1 cellular context compared by ENCODE assay signal in genomic region chr17:46976626-46977270, GRCh38.
TF ChIP-seq lines count a peak whose summit lies in the region.

No MANE protein-coding gene starts in this region.

TF ChIP-seq in K562, 482 proteins besides CTCF, POLR2A, EP300 and RAD21 (continued from another document and continues in another):
- TF ChIP-seq, protein P1, sequence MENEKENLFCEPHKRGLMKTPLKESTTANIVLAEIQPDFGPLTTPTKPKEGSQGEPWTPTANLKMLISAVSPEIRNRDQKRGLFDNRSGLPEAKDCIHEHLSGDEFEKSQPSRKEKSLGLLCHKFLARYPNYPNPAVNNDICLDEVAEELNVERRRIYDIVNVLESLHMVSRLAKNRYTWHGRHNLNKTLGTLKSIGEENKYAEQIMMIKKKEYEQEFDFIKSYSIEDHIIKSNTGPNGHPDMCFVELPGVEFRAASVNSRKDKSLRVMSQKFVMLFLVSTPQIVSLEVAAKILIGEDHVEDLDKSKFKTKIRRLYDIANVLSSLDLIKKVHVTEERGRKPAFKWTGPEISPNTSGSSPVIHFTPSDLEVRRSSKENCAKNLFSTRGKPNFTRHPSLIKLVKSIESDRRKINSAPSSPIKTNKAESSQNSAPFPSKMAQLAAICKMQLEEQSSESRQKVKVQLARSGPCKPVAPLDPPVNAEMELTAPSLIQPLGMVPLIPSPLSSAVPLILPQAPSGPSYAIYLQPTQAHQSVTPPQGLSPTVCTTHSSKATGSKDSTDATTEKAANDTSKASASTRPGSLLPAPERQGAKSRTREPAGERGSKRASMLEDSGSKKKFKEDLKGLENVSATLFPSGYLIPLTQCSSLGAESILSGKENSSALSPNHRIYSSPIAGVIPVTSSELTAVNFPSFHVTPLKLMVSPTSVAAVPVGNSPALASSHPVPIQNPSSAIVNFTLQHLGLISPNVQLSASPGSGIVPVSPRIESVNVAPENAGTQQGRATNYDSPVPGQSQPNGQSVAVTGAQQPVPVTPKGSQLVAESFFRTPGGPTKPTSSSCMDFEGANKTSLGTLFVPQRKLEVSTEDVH (IDR thresholded peaks at IDR 0.05; ENCODE audit: low read depth, partially characterized antibody), result no peak
- TF ChIP-seq, protein P2, sequence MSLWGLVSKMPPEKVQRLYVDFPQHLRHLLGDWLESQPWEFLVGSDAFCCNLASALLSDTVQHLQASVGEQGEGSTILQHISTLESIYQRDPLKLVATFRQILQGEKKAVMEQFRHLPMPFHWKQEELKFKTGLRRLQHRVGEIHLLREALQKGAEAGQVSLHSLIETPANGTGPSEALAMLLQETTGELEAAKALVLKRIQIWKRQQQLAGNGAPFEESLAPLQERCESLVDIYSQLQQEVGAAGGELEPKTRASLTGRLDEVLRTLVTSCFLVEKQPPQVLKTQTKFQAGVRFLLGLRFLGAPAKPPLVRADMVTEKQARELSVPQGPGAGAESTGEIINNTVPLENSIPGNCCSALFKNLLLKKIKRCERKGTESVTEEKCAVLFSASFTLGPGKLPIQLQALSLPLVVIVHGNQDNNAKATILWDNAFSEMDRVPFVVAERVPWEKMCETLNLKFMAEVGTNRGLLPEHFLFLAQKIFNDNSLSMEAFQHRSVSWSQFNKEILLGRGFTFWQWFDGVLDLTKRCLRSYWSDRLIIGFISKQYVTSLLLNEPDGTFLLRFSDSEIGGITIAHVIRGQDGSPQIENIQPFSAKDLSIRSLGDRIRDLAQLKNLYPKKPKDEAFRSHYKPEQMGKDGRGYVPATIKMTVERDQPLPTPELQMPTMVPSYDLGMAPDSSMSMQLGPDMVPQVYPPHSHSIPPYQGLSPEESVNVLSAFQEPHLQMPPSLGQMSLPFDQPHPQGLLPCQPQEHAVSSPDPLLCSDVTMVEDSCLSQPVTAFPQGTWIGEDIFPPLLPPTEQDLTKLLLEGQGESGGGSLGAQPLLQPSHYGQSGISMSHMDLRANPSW (CRISPR knock-in tag; IDR thresholded peaks at IDR 0.05), result no peak
- TF ChIP-seq ZNF398 (CRISPR knock-in tag; IDR thresholded peaks at IDR 0.05), result no peak
- no peak for TF ChIP-seq ERF (CRISPR knock-in tag; IDR thresholded peaks at IDR 0.05)
- no peak for TF ChIP-seq HDAC6 (IDR thresholded peaks at IDR 0.05; ENCODE audit: low read depth, low read length)
- no peak for TF ChIP-seq SRSF3 (IDR thresholded peaks at IDR 0.05; ENCODE audit: insufficient read depth, low read length)
- TF ChIP-seq GABPB1 (CRISPR knock-in tag; IDR thresholded peaks at IDR 0.05), result peak; percentile 27; the same call in 1 of the 2 replicates
- no peak for TF ChIP-seq CEBPG (CRISPR knock-in tag; IDR thresholded peaks at IDR 0.05)
- TF ChIP-seq CEBPG (tag; conservative IDR thresholded peaks at IDR 0.05 in 1 of 2, IDR thresholded peaks at IDR 0.05 in 1 of 2), result no peak
- no peak for TF ChIP-seq CHAMP1 (IDR thresholded peaks at IDR 0.05)
- TF ChIP-seq NELFE (IDR thresholded peaks at IDR 0.05; ENCODE audit: insufficient read depth, insufficient read length), result no peak
- no peak for TF ChIP-seq ZNF175 (CRISPR knock-in tag; IDR thresholded peaks at IDR 0.05; ENCODE audit: low read depth)
- TF ChIP-seq ZNF696 (CRISPR knock-in tag; conservative IDR thresholded peaks at IDR 0.05), result no peak
- TF ChIP-seq HMBOX1 (IDR thresholded peaks at IDR 0.05), result peak; percentile 29; the same call in 1 of the 2 replicates
- TF ChIP-seq, protein P3, sequence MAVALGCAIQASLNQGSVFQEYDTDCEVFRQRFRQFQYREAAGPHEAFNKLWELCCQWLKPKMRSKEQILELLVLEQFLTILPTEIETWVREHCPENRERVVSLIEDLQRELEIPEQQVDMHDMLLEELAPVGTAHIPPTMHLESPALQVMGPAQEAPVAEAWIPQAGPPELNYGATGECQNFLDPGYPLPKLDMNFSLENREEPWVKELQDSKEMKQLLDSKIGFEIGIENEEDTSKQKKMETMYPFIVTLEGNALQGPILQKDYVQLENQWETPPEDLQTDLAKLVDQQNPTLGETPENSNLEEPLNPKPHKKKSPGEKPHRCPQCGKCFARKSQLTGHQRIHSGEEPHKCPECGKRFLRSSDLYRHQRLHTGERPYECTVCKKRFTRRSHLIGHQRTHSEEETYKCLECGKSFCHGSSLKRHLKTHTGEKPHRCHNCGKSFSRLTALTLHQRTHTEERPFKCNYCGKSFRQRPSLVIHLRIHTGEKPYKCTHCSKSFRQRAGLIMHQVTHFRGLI (CRISPR knock-in tag; IDR thresholded peaks at IDR 0.05), result no peak
- no peak for TF ChIP-seq ZNF518B (CRISPR knock-in tag; IDR thresholded peaks at IDR 0.05)
- TF ChIP-seq HCFC1 (IDR thresholded peaks at IDR 0.05; ENCODE audit: low read depth, low read length), result no peak
- TF ChIP-seq TAL1 (IDR thresholded peaks at IDR 0.05), result peak; percentile 14; the same call in 1 of the 2 replicates
- no peak for TF ChIP-seq HMG20A (CRISPR knock-in tag; conservative IDR thresholded peaks at IDR 0.05)
- TF ChIP-seq ZNF780A (CRISPR knock-in tag; IDR thresholded peaks at IDR 0.05), result no peak
- TF ChIP-seq, protein P4, sequence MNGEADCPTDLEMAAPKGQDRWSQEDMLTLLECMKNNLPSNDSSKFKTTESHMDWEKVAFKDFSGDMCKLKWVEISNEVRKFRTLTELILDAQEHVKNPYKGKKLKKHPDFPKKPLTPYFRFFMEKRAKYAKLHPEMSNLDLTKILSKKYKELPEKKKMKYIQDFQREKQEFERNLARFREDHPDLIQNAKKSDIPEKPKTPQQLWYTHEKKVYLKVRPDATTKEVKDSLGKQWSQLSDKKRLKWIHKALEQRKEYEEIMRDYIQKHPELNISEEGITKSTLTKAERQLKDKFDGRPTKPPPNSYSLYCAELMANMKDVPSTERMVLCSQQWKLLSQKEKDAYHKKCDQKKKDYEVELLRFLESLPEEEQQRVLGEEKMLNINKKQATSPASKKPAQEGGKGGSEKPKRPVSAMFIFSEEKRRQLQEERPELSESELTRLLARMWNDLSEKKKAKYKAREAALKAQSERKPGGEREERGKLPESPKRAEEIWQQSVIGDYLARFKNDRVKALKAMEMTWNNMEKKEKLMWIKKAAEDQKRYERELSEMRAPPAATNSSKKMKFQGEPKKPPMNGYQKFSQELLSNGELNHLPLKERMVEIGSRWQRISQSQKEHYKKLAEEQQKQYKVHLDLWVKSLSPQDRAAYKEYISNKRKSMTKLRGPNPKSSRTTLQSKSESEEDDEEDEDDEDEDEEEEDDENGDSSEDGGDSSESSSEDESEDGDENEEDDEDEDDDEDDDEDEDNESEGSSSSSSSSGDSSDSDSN (IDR thresholded peaks at IDR 0.05; ENCODE audit: borderline replicate concordance in 1 of 2, low read depth in 2 of 2, low read length in 2 of 2), result no peak
- no peak for TF ChIP-seq CGGBP1 (CRISPR knock-in tag; IDR thresholded peaks at IDR 0.05)
- TF ChIP-seq ZFP1 (CRISPR knock-in tag; IDR thresholded peaks at IDR 0.05), result no peak
- peak; percentile 88 for TF ChIP-seq ZNF316 (IDR thresholded peaks at IDR 0.05)
- TF ChIP-seq, protein P5, sequence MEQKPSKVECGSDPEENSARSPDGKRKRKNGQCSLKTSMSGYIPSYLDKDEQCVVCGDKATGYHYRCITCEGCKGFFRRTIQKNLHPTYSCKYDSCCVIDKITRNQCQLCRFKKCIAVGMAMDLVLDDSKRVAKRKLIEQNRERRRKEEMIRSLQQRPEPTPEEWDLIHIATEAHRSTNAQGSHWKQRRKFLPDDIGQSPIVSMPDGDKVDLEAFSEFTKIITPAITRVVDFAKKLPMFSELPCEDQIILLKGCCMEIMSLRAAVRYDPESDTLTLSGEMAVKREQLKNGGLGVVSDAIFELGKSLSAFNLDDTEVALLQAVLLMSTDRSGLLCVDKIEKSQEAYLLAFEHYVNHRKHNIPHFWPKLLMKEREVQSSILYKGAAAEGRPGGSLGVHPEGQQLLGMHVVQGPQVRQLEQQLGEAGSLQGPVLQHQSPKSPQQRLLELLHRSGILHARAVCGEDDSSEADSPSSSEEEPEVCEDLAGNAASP (IDR thresholded peaks at IDR 0.05), result no peak
- TF ChIP-seq HDAC1 (IDR thresholded peaks at IDR 0.05), result no peak
- TF ChIP-seq PHB2 (IDR thresholded peaks at IDR 0.05; ENCODE audit: low read depth), result no peak
- 0 out of 2 replicates have a peak, but pooled peaks have one; percentile 19 for TF ChIP-seq NFE2L1 (tag; IDR thresholded peaks at IDR 0.05; ENCODE audit: borderline replicate concordance, low read depth)
- no peak for TF ChIP-seq ETS1 (conservative IDR thresholded peaks at IDR 0.05; ENCODE audit: control insufficient read depth, low read depth, low read length)
- 0 out of 2 replicates have a peak, but pooled peaks have one; percentile 7 for TF ChIP-seq SMC3 (conservative IDR thresholded peaks at IDR 0.05; ENCODE audit: insufficient read depth, low read depth, low read length)
- no peak for TF ChIP-seq HDGF (IDR thresholded peaks at IDR 0.05)
- no peak for TF ChIP-seq KDM4B (IDR thresholded peaks at IDR 0.05; ENCODE audit: borderline replicate concordance in 2 of 2, low read depth in 1 of 2)
- TF ChIP-seq MED1 (CRISPR knock-in tag; IDR thresholded peaks at IDR 0.05; ENCODE audit: borderline replicate concordance), result no peak
